Comparison of ENCODE assay signal across 2 cellular contexts in the genomic region with DNA sequence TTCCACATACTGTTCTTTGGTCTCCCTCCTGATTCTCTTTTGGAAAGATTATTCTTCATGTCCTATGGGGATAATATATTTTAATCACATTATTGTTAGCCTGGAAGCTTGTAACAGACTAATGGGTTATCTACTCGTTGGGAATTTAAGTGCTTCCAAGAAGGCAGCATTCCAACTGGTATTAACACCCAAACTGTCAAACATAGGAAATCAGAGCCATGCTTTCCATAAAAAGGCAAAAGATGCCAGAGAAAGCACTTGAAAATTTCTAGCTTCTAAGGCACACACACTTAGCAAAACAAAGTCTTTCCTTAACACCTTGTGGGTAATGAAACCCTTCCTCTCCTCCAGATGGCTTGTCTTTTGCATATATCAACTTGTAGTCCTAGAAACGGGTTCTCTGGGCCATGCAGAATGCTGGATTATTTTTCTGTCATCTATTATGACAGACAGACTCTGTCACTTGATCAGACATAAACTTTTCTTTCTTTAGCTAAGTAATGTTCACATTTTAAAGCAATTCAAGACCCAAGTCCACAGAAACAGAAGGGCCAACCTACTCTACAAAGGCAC.
TF ChIP-seq lines count a peak whose summit lies in the region.

No MANE protein-coding gene starts in this region.

TF ChIP-seq in SK-N-SH treated with all-trans-retinoic acid at 6 μM for 48 hours, 23 proteins besides CTCF, POLR2A, EP300 and RAD21 (continued from another document):
- TF ChIP-seq, protein P1, sequence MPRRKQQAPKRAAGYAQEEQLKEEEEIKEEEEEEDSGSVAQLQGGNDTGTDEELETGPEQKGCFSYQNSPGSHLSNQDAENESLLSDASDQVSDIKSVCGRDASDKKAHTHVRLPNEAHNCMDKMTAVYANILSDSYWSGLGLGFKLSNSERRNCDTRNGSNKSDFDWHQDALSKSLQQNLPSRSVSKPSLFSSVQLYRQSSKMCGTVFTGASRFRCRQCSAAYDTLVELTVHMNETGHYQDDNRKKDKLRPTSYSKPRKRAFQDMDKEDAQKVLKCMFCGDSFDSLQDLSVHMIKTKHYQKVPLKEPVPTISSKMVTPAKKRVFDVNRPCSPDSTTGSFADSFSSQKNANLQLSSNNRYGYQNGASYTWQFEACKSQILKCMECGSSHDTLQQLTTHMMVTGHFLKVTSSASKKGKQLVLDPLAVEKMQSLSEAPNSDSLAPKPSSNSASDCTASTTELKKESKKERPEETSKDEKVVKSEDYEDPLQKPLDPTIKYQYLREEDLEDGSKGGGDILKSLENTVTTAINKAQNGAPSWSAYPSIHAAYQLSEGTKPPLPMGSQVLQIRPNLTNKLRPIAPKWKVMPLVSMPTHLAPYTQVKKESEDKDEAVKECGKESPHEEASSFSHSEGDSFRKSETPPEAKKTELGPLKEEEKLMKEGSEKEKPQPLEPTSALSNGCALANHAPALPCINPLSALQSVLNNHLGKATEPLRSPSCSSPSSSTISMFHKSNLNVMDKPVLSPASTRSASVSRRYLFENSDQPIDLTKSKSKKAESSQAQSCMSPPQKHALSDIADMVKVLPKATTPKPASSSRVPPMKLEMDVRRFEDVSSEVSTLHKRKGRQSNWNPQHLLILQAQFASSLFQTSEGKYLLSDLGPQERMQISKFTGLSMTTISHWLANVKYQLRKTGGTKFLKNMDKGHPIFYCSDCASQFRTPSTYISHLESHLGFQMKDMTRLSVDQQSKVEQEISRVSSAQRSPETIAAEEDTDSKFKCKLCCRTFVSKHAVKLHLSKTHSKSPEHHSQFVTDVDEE (CRISPR knock-in tag; IDR thresholded peaks at IDR 0.05), result no peak
- TF ChIP-seq ISL1 (CRISPR knock-in tag; IDR thresholded peaks at IDR 0.05), result peak; percentile 14; the same call in 1 of the 2 replicates

TF ChIP-seq in SK-N-SH, 30 proteins besides CTCF, POLR2A, EP300 and RAD21 (continued from another document):
- TF ChIP-seq, protein P2, sequence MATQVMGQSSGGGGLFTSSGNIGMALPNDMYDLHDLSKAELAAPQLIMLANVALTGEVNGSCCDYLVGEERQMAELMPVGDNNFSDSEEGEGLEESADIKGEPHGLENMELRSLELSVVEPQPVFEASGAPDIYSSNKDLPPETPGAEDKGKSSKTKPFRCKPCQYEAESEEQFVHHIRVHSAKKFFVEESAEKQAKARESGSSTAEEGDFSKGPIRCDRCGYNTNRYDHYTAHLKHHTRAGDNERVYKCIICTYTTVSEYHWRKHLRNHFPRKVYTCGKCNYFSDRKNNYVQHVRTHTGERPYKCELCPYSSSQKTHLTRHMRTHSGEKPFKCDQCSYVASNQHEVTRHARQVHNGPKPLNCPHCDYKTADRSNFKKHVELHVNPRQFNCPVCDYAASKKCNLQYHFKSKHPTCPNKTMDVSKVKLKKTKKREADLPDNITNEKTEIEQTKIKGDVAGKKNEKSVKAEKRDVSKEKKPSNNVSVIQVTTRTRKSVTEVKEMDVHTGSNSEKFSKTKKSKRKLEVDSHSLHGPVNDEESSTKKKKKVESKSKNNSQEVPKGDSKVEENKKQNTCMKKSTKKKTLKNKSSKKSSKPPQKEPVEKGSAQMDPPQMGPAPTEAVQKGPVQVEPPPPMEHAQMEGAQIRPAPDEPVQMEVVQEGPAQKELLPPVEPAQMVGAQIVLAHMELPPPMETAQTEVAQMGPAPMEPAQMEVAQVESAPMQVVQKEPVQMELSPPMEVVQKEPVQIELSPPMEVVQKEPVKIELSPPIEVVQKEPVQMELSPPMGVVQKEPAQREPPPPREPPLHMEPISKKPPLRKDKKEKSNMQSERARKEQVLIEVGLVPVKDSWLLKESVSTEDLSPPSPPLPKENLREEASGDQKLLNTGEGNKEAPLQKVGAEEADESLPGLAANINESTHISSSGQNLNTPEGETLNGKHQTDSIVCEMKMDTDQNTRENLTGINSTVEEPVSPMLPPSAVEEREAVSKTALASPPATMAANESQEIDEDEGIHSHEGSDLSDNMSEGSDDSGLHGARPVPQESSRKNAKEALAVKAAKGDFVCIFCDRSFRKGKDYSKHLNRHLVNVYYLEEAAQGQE (IDR thresholded peaks at IDR 0.05; ENCODE audit: low read depth, low read length), result no peak
- TF ChIP-seq GABPA (IDR thresholded peaks at IDR 0.05; ENCODE audit: low read depth) (no peak), NRF1 (IDR thresholded peaks at IDR 0.05; ENCODE audit: low read depth, low read length) (no peak), FOXM1 (IDR thresholded peaks at IDR 0.05; ENCODE audit: low read depth) (no peak)
- TF ChIP-seq, protein P3, sequence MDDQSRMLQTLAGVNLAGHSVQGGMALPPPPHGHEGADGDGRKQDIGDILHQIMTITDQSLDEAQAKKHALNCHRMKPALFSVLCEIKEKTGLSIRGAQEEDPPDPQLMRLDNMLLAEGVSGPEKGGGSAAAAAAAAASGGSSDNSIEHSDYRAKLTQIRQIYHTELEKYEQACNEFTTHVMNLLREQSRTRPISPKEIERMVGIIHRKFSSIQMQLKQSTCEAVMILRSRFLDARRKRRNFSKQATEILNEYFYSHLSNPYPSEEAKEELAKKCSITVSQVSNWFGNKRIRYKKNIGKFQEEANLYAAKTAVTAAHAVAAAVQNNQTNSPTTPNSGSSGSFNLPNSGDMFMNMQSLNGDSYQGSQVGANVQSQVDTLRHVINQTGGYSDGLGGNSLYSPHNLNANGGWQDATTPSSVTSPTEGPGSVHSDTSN (IDR thresholded peaks at IDR 0.05), result no peak
